10 cellular contexts compared by ENCODE assay signal in the genomic region with DNA sequence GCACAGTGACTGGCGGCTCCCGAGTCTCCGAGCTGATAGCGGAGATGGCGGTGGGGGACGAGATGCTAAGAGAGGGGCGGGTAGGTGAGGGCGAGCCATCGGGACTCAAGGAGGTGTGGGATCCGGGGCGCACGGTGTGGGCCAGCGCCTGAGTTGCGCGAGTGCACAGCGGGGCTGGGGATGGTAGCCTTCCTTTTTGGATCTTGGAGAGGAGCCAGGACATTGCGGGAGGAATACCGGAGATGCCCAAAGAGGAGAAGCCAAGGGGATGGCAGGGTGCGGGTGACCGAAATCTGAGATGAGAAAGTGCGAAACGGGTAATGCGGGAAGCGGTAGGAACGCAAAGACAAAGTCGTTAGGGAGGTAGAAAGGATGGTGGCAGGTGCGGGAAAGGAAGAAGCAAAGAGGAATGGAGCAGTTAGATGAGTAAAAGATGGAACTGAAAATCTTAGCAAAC. TPM values are rescaled to one million over a fixed set of nuclear protein-coding genes. Genes with fewer than 3 reads are reported as not detected.
A peak's percentile ranks its signal among the peaks of the same experiment; 100 is the strongest.
DNase-seq lines count a peak whose midpoint lies in the region; ATAC-seq and TF ChIP-seq lines count a peak whose summit lies in the region.
"Had no signal": no experiment of that assay in that cellular context is flagged by ENCODE, and none has a peak within 500 bp of the region (broad histone marks: within the 10 kb centered on the region; RNA-seq: fewer than 3 reads in every experiment).

No MANE protein-coding gene starts in this region.

- no peak for ATAC-seq in thoracic aorta (ENCODE audit: insufficient number of reproducible peaks, low FRiP score, low read depth)
- ATAC-seq in GM18861 (IDR thresholded peaks at IDR 0.05; ENCODE audit: unreplicated experiment), result no peak
- ATAC-seq in activated CD4-positive, CD25-positive, alpha-beta regulatory T cell treated with anti-CD3 and anti-CD28 coated beads, Interleukin-2, amount 50 U/mL, for 24 hours, result no peak

- H3K36me3 ChIP-seq in mammary epithelial cell (ENCODE audit: insufficient read depth, low read length), result no peaks in the 10 kb centered on the region
- H3K36me3 ChIP-seq in liver (ENCODE audit: control insufficient read depth in 4 of 4, insufficient read depth in 3 of 4, low read depth in 1 of 4, low read length in 3 of 4), result no peaks in the 10 kb centered on the region
- no peaks in the 10 kb centered on the region for H3K36me3 ChIP-seq in thoracic aorta

- 62% methylated on average over 7 of the region's 27 CpGs for WGBS in mammary epithelial cell (ENCODE audit: low coverage, missing lambda C conversion rate)
- WGBS in liver, result 10% methylated on average over 27 of the region's 27 CpGs

- peaks cover 4% of the 10 kb centered on the region for H3K36me3 Mint-ChIP-seq in activated CD4-positive, alpha-beta T cell treated with anti-CD3 and anti-CD28 coated beads, Interleukin-2, amount 10 ng/mL, durations not matched to agents 7 days and 5 days (ENCODE audit: low read depth)

- dilution Hi-C loops in mammary epithelial cell (cut with HindIII; ENCODE audit: low sequenced_read_pairs), result no loop called here

- H3K27ac ChIP-seq in mammary epithelial cell (ENCODE audit: insufficient read depth, low read depth, low read length), result no peak overlapping the region
- H3K27ac ChIP-seq in liver (ENCODE audit: low read depth in 1 of 2, low read length in 2 of 2), result no peak overlapping the region
- H3K27ac ChIP-seq in thoracic aorta, result no peak overlapping the region
- H3K27ac ChIP-seq in RWPE1, result no peak overlapping the region

- TF ChIP-seq RAD21 in liver (IDR thresholded peaks at IDR 0.05), result no peak

- POLR2A ChIA-PET in activated CD4-positive, alpha-beta T cell treated with anti-CD3 and anti-CD28 coated beads, Interleukin-2, amount 10 ng/mL, durations not matched to agents 7 days and 5 days (lab: Charles Lee), result no interaction called here
- POLR2A ChIA-PET in RWPE1 (lab: Yijun Ruan, JAX; ENCODE audit: low non-redundant PET), result no interaction called here

- H2AFZ ChIP-seq in mammary epithelial cell (ENCODE audit: low read depth, low read length), result peak overlapping the region; percentile 80

- H3K4me3 Mint-ChIP-seq in activated CD4-positive, alpha-beta T cell treated with anti-CD3 and anti-CD28 coated beads, Interleukin-2, amount 10 ng/mL, durations not matched to agents 7 days and 5 days, result peak overlapping the region; percentile 1

- no peaks in the 10 kb centered on the region for H3K79me2 ChIP-seq in mammary epithelial cell (ENCODE audit: insufficient read depth, low read length)

- intact Hi-C loops in mammary epithelial cell (cut with micrococcal nuclease), result no loop called here

- no peaks in the 10 kb centered on the region for H3K9me3 Mint-ChIP-seq in activated CD4-positive, alpha-beta T cell treated with anti-CD3 and anti-CD28 coated beads, Interleukin-2, amount 10 ng/mL, durations not matched to agents 7 days and 5 days

- H3K4me3 ChIP-seq in mammary epithelial cell (replicated peaks in 1 of 3; ENCODE audit: insufficient read depth in 1 of 3, low read depth in 2 of 3, low read length in 3 of 3) (peak overlapping the region; percentile 26 to 42 (median 41)), liver (ENCODE audit: low read depth in 1 of 3, low read length in 3 of 3) (peak overlapping the region in 2 of 3 donors; percentile 35 to 48), thoracic aorta (peak overlapping the region; percentile 49)

- H3K27ac Mint-ChIP-seq in activated CD4-positive, alpha-beta T cell treated with anti-CD3 and anti-CD28 coated beads, Interleukin-2, amount 10 ng/mL, durations not matched to agents 7 days and 5 days, result no peak overlapping the region

- TF ChIP-seq CTCF in mammary epithelial cell (conservative IDR thresholded peaks at IDR 0.05 in 1 of 2, IDR thresholded peaks at IDR 0.05 in 1 of 2; ENCODE audit: extremely low read depth in 1 of 2, insufficient read depth in 1 of 2, low read depth in 1 of 2, low read length in 2 of 2) (no peak), liver (IDR thresholded peaks at IDR 0.05; ENCODE audit: low read depth, low read length, missing input control) (no peak), thoracic aorta (IDR thresholded peaks at IDR 0.05) (no peak), RWPE1 (conservative IDR thresholded peaks at IDR 0.05; ENCODE audit: low read depth) (no peak)

- no peaks in the 10 kb centered on the region for H4K20me1 ChIP-seq in mammary epithelial cell (ENCODE audit: insufficient read depth, low read length)

- H3K9me3 ChIP-seq in mammary epithelial cell (replicated peaks; ENCODE audit: insufficient read depth, low read length) (no peaks in the 10 kb centered on the region), liver (ENCODE audit: control insufficient read depth in 4 of 4, low read length in 3 of 4) (no peaks in the 10 kb centered on the region), thoracic aorta (no peaks in the 10 kb centered on the region)

- H3K27me3 ChIP-seq in mammary epithelial cell (ENCODE audit: insufficient read depth, low read length), result peaks cover 7% of the 10 kb centered on the region
- H3K27me3 ChIP-seq in liver (ENCODE audit: control insufficient read depth in 4 of 4, insufficient read depth in 4 of 4, low read length in 3 of 4), result peaks cover 0 to 20% (median 6%) of the 10 kb centered on the region in 4 donors
- H3K27me3 ChIP-seq in thoracic aorta (replicated peaks; ENCODE audit: insufficient read depth), result no peaks in the 10 kb centered on the region

- DNase-seq in activated CD4-positive, alpha-beta T cell treated with anti-CD3 and anti-CD28 coated beads, Interleukin-2, amount 10 ng/mL, durations not matched to agents 7 days and 5 days, result no peak
- DNase-seq in activated CD4-positive, alpha-beta T cell treated with anti-CD3 and anti-CD28 coated beads, Interleukin-2, amount 50 U/mL, for 4 hours, result no peak
- DNase-seq in mammary epithelial cell, result no peak
- DNase-seq in thoracic aorta (ENCODE audit: low spot score), result no peak
- DNase-seq in RWPE1 (ENCODE audit: low spot score), result no peak
- DNase-seq: activated CD4-positive, alpha-beta T cell treated with anti-CD3 and anti-CD28 coated beads, Interleukin-2, amount 50 U/mL, for 1 hour had no signal

- H3K4me2 ChIP-seq in mammary epithelial cell (ENCODE audit: insufficient read depth, low read depth, low read length), result peak overlapping the region; percentile 92

- no peak overlapping the region for H3K9ac ChIP-seq in mammary epithelial cell (ENCODE audit: insufficient read depth, low read length)
- H3K9ac ChIP-seq in liver (ENCODE audit: low read depth in 1 of 2, low read length in 2 of 2), result no peak overlapping the region

- peaks cover 55% of the 10 kb centered on the region for H3K27me3 Mint-ChIP-seq in activated CD4-positive, alpha-beta T cell treated with anti-CD3 and anti-CD28 coated beads, Interleukin-2, amount 10 ng/mL, durations not matched to agents 7 days and 5 days

- BruUV-seq in mammary epithelial cell (replicated peaks; lab: Mats Ljungman, UMichigan), result no TSS peak

- in situ Hi-C loops in mammary epithelial cell (cut with MboI; ENCODE audit: low sequenced_read_pairs in 2 of 2), result no loop called here

- peaks cover 12% of the 10 kb centered on the region for H3K4me1 Mint-ChIP-seq in activated CD4-positive, alpha-beta T cell treated with anti-CD3 and anti-CD28 coated beads, Interleukin-2, amount 10 ng/mL, durations not matched to agents 7 days and 5 days

- H3K4me1 ChIP-seq in mammary epithelial cell (ENCODE audit: insufficient read depth, low read length) (peaks cover 25% of the 10 kb centered on the region), liver (ENCODE audit: control insufficient read depth in 4 of 4, insufficient read depth in 4 of 4, low read length in 3 of 4) (peaks cover 10 to 20% (median 16%) of the 10 kb centered on the region in 4 donors), thoracic aorta (ENCODE audit: control insufficient read depth in 1 of 2, low read depth in 2 of 2) (peaks cover 14 to 20% of the 10 kb centered on the region in 2 donors)

- CTCF ChIA-PET in activated CD4-positive, alpha-beta T cell treated with anti-CD3 and anti-CD28 coated beads, Interleukin-2, amount 10 ng/mL, durations not matched to agents 7 days and 5 days (lab: Charles Lee), result interaction anchor here (0.6 kb wide), 1 partner anchor 190 kb away, joined by 3 read pairs; no protein-coding TSS in a partner anchor
- CTCF ChIA-PET in mammary epithelial cell (lab: Charles Lee; ENCODE audit: low non-redundant PET) (no interaction called here), RWPE1 (lab: Yijun Ruan, JAX) (no interaction called here)

TF ChIP-seq in liver, 16 proteins besides CTCF, POLR2A, EP300 and RAD21 (continues in another document):
- TF ChIP-seq NR2F2 (IDR thresholded peaks at IDR 0.05) (no peak), TAF1 (conservative IDR thresholded peaks at IDR 0.05) (no peak)

RNA-seq across cellular contexts. Expression of a gene that starts 0.4 kb away (rescaled TPM):
- not detected for total RNA-seq in activated CD4-positive, alpha-beta T cell treated with anti-CD3 and anti-CD28 coated beads, Interleukin-2, amount 10 ng/mL, durations not matched to agents 7 days and 5 days
- total RNA-seq in mammary epithelial cell (1 to 10 TPM in 1 of 2 donors, under 1 TPM in 1; 0.05 to 5.5 TPM), liver (not detected), thoracic aorta (not detected)
- polyA plus RNA-seq in mammary epithelial cell (0.01 TPM), liver (under 1 TPM in 1 of 2 donors, not detected in 1; 0.01 TPM)
- polyA minus RNA-seq in mammary epithelial cell, result not detected
- total RNA-seq: posterior vena cava had no signal

RNA-seq across cellular contexts. Expression of a gene that starts 28.7 kb away (rescaled TPM):
- total RNA-seq in activated CD4-positive, alpha-beta T cell treated with anti-CD3 and anti-CD28 coated beads, Interleukin-2, amount 10 ng/mL, durations not matched to agents 7 days and 5 days, result 10 to 100 TPM; 50.9 to 53.6 TPM
- 10 to 100 TPM; 28.5 to 32.7 TPM for total RNA-seq in mammary epithelial cell
- 12.2 TPM for polyA plus RNA-seq in mammary epithelial cell
- polyA minus RNA-seq in mammary epithelial cell, result 13.7 TPM
- total RNA-seq in liver, result 10 to 100 TPM in 1 of 2 donors, 1 to 10 TPM in 1; 6.9 to 13.4 TPM
- 1 to 10 TPM; 1.6 to 3.0 TPM for polyA plus RNA-seq in liver
- 10 to 100 TPM; 12.9 to 31.1 TPM for total RNA-seq in thoracic aorta

RNA-seq across cellular contexts. Expression of a gene that starts 28.9 kb away (rescaled TPM):
- total RNA-seq in activated CD4-positive, alpha-beta T cell treated with anti-CD3 and anti-CD28 coated beads, Interleukin-2, amount 10 ng/mL, durations not matched to agents 7 days and 5 days, result 100 to 1,000 TPM in 1 of 2 experiments, 10 to 100 TPM in 1; 93.8 to 102 TPM
- 10 to 100 TPM in 1 of 2 donors, 1 to 10 TPM in 1; 2.0 to 39.4 TPM for total RNA-seq in mammary epithelial cell
- 18.5 TPM for polyA plus RNA-seq in mammary epithelial cell
- polyA minus RNA-seq in mammary epithelial cell, result 46.0 TPM
- total RNA-seq in liver, result 10 to 100 TPM in 1 of 2 donors, under 1 TPM in 1; 0.08 to 45.2 TPM
- polyA plus RNA-seq in liver, result 1 to 10 TPM in 1 of 2 donors, under 1 TPM in 1; 0.44 to 1.4 TPM
- under 1 TPM in 1 of 2 donors, not detected in 1; 0.63 TPM for total RNA-seq in thoracic aorta
